In genomic region chr2:155622443-155622842, GRCh38 we compare ENCODE assay signal across 25 cellular contexts.
A peak's percentile ranks its signal among the peaks of the same experiment; 100 is the strongest.
DNase-seq lines count a peak whose midpoint lies in the region; ATAC-seq, FAIRE-seq and TF ChIP-seq lines count a peak whose summit lies in the region.
"Had no signal": no experiment of that assay in that cellular context is flagged by ENCODE, and none has a peak within 500 bp of the region (broad histone marks: within the 10 kb centered on the region; RNA-seq: fewer than 3 reads in every experiment).

No MANE protein-coding gene starts in this region.

- H3K36me3 Mint-ChIP-seq in endodermal cell (ENCODE audit: low read depth) = no peaks in the 10 kb centered on the region
- H3K36me3 Mint-ChIP-seq: CD14-positive monocyte; CD4-positive, alpha-beta memory T cell; CD4-positive, CD25-positive, alpha-beta regulatory T cell; CD8-positive, alpha-beta memory T cell had no signal

- H3K27me3 Mint-ChIP-seq in endodermal cell (ENCODE audit: insufficient read depth) = no peaks in the 10 kb centered on the region
- H3K27me3 Mint-ChIP-seq: CD4-positive, alpha-beta memory T cell; CD4-positive, CD25-positive, alpha-beta regulatory T cell; CD8-positive, alpha-beta memory T cell had no signal

- CTCF ChIA-PET in HepG2 (lab: Yijun Ruan, JAX; ENCODE audit: low intra/inter-chr PET ratio, low total read pairs) = no interaction called here

- TF ChIP-seq EP300 in HepG2 (IDR thresholded peaks at IDR 0.05; ENCODE audit: low read depth in 2 of 2, low read length in 2 of 2) (no peak), HepG2 (CRISPR knock-in tag; IDR thresholded peaks at IDR 0.05; ENCODE audit: borderline replicate concordance) (no peak)

- no peaks in the 10 kb centered on the region for H3K9me3 Mint-ChIP-seq in endodermal cell
- H3K9me3 Mint-ChIP-seq: CD4-positive, alpha-beta memory T cell; CD8-positive, alpha-beta memory T cell had no signal

- POLR2A ChIA-PET in HepG2 (lab: Yijun Ruan, JAX) = no interaction called here

- TF ChIP-seq POLR2A in HepG2 (IDR thresholded peaks at IDR 0.05; ENCODE audit: insufficient read depth in 1 of 2, low read depth in 2 of 2, low read length in 2 of 2) = no peak
- TF ChIP-seq POLR2A in right lobe of liver (IDR thresholded peaks at IDR 0.05) = no peak

- no peak overlapping the region for H3K27ac Mint-ChIP-seq in endodermal cell
- H3K27ac Mint-ChIP-seq: CD14-positive monocyte; CD4-positive, alpha-beta memory T cell; CD4-positive, CD25-positive, alpha-beta regulatory T cell; CD8-positive, alpha-beta memory T cell had no signal

- H3K9me3 ChIP-seq in HepG2 (ENCODE audit: low read length) = no peaks in the 10 kb centered on the region
- H3K9me3 ChIP-seq in right lobe of liver = no peaks in the 10 kb centered on the region
- no peaks in the 10 kb centered on the region for H3K9me3 ChIP-seq in SK-N-MC (ENCODE audit: low read depth, low read length)
- no peaks in the 10 kb centered on the region for H3K9me3 ChIP-seq in endodermal cell (ENCODE audit: control insufficient read depth, low read length)
- H3K9me3 ChIP-seq: BE2C, BLaER1 had no signal

- H4K20me1 ChIP-seq in HepG2 (ENCODE audit: insufficient read depth, low read length) = no peaks in the 10 kb centered on the region
- H4K20me1 ChIP-seq: BLaER1 had no signal

- H3K36me3 ChIP-seq in HepG2 (replicated peaks in 1 of 2; ENCODE audit: control insufficient read depth in 1 of 2, insufficient read depth in 2 of 2, low read length in 2 of 2) (no peaks in the 10 kb centered on the region), right lobe of liver (no peaks in the 10 kb centered on the region), SK-N-MC (ENCODE audit: insufficient read depth, low read length) (no peaks in the 10 kb centered on the region), endodermal cell (ENCODE audit: control insufficient read depth, insufficient read depth, low read length) (no peaks in the 10 kb centered on the region)
- H3K36me3 ChIP-seq: BE2C, BLaER1 had no signal

- TF ChIP-seq CTCF in HepG2 (CRISPR knock-in tag; IDR thresholded peaks at IDR 0.05) (no peak), right lobe of liver (IDR thresholded peaks at IDR 0.05) (no peak), endodermal cell (conservative IDR thresholded peaks at IDR 0.05) (no peak)

- no peak for DNase-seq in HepG2 (ENCODE audit: low spot score)
- no peak for DNase-seq in right lobe of liver
- peak; percentile 26 for DNase-seq in SK-N-MC (ENCODE audit: low read depth, low spot score)
- no peak for DNase-seq in endodermal cell
- DNase-seq: ACHN; BE2C; C1 segment of cervical spinal cord; CD4-positive, alpha-beta memory T cell; CD4-positive, CD25-positive, alpha-beta regulatory T cell; CD8-positive, alpha-beta memory T cell; COR-L47; DMS 273 treated with DMSO at 0.1 percent for 48 hours; DMS153; DMS53; DMS79; DND-41; EL; GDM1 had no signal

- H3K4me3 ChIP-seq in HepG2 (replicated peaks in 1 of 3; ENCODE audit: insufficient read depth in 1 of 3, low read depth in 2 of 3, low read length in 3 of 3) = no peak overlapping the region
- H3K4me3 ChIP-seq in right lobe of liver = no peak overlapping the region
- H3K4me3 ChIP-seq in SK-N-MC = no peak overlapping the region
- H3K4me3 ChIP-seq in endodermal cell (ENCODE audit: low read length) = no peak overlapping the region
- H3K4me3 ChIP-seq: BLaER1, GM12878 had no signal

- H3K4me2 ChIP-seq in HepG2 (ENCODE audit: low read depth, low read length) = no peak overlapping the region
- H3K4me2 ChIP-seq: BLaER1 had no signal

- H2AFZ ChIP-seq in HepG2 (ENCODE audit: low read length) = no peak overlapping the region

- 5% methylated on average over 1 of the region's 1 CpG for WGBS in HepG2 (ENCODE audit: low lambda C conversion rate)
- 18% methylated on average over 1 of the region's 1 CpG for WGBS in right lobe of liver (ENCODE audit: insufficient coverage, low coverage, low lambda C conversion rate, missing lambda C conversion rate)
- 100% methylated on average over 1 of the region's 1 CpG; no CpG with 5 or more reads in 1 of the 2 experiments for WGBS in endodermal cell (ENCODE audit: insufficient coverage in 1 of 2, insufficient read length in 1 of 2), 2 experiments

- no peak for FAIRE-seq in HepG2 (lab: Jason Lieb, UNC)
- FAIRE-seq: GM12878, GM12892, GM18507 had no signal

- BruUV-seq in HepG2 (replicated peaks; lab: Mats Ljungman, UMichigan) = no TSS peak

- H3K27me3 ChIP-seq in HepG2 (ENCODE audit: control insufficient read depth in 1 of 2, insufficient read depth in 2 of 2, low read length in 2 of 2) (no peaks in the 10 kb centered on the region), right lobe of liver (no peaks in the 10 kb centered on the region), endodermal cell (ENCODE audit: control insufficient read depth, insufficient read depth, low read length, poor library complexity, severe bottlenecking) (no peaks in the 10 kb centered on the region)
- H3K27me3 ChIP-seq: BE2C, BLaER1 had no signal

- H3K9ac ChIP-seq in HepG2 (ENCODE audit: insufficient read depth, low read depth, low read length) = no peak overlapping the region
- H3K9ac ChIP-seq in SK-N-MC (ENCODE audit: insufficient read length) = no peak overlapping the region
- no peak overlapping the region for H3K9ac ChIP-seq in endodermal cell (ENCODE audit: extremely low read depth, low read length, poor library complexity, severe bottlenecking)
- H3K9ac ChIP-seq: BLaER1 had no signal

- H3K4me1 ChIP-seq in HepG2 (ENCODE audit: insufficient read depth, low read length) = no peaks in the 10 kb centered on the region
- H3K4me1 ChIP-seq in right lobe of liver = no peaks in the 10 kb centered on the region
- no peaks in the 10 kb centered on the region for H3K4me1 ChIP-seq in endodermal cell (ENCODE audit: control insufficient read depth, insufficient read depth, low read length)
- H3K4me1 ChIP-seq: BE2C, BLaER1 had no signal

- in situ Hi-C loops in HepG2 (cut with HindIII; ENCODE audit: extremely low pct_ligation_motif_present, low pct_unique_long_range_greater_than_20kb) = no loop called here

- H3K4me1 Mint-ChIP-seq in endodermal cell = no peaks in the 10 kb centered on the region
- H3K4me1 Mint-ChIP-seq: CD14-positive monocyte; CD4-positive, alpha-beta memory T cell; CD4-positive, CD25-positive, alpha-beta regulatory T cell; CD8-positive, alpha-beta memory T cell had no signal

- ATAC-seq in HepG2 (no peak), right lobe of liver (no peak), HG03045 (IDR thresholded peaks at IDR 0.05; ENCODE audit: unreplicated experiment) (no peak)
- ATAC-seq: GM12878 had no signal

- H3K27ac ChIP-seq in HepG2 (ENCODE audit: extremely low read length, insufficient read depth, low read length) (no peak overlapping the region), right lobe of liver (no peak overlapping the region), SK-N-MC (no peak overlapping the region), endodermal cell (ENCODE audit: low read depth, low read length) (no peak overlapping the region)
- H3K27ac ChIP-seq: 22Rv1, BLaER1 had no signal

- no peaks in the 10 kb centered on the region for H3K79me2 ChIP-seq in HepG2 (ENCODE audit: insufficient read depth, low read length)

- intact Hi-C loops in HepG2 (cut with micrococcal nuclease; ENCODE audit: unreplicated experiment) (no loop called here), right lobe of liver (cut with DNase I) (no loop called here)

- no peak overlapping the region for H3K4me3 Mint-ChIP-seq in endodermal cell
- H3K4me3 Mint-ChIP-seq: CD14-positive monocyte; CD4-positive, alpha-beta memory T cell; CD4-positive, CD25-positive, alpha-beta regulatory T cell; CD8-positive, alpha-beta memory T cell had no signal

- no peak for TF ChIP-seq RAD21 in HepG2 (CRISPR knock-in tag; IDR thresholded peaks at IDR 0.05)

TF ChIP-seq in HepG2, 621 proteins besides CTCF, POLR2A, EP300 and RAD21:
- TF ChIP-seq MAFK (conservative IDR thresholded peaks at IDR 0.05 in 1 of 2, IDR thresholded peaks at IDR 0.05 in 1 of 2; ENCODE audit: low read length in 2 of 2) = peak; percentile 53 to 80
- peak; percentile 60 for TF ChIP-seq MAFF (IDR thresholded peaks at IDR 0.05; ENCODE audit: low read depth, low read length)
- TF ChIP-seq ZNF646 (CRISPR knock-in tag; IDR thresholded peaks at IDR 0.05) = no peak
TF ChIP-seq in HepG2: peak in this region for 2.
